ENCODE assay signal across 35 cellular contexts in genomic region chr14:53060046-53060445, GRCh38.
DNase-seq lines count a peak whose midpoint lies in the region; ATAC-seq, FAIRE-seq and TF ChIP-seq lines count a peak whose summit lies in the region.
"Had no signal": no experiment of that assay in that cellular context is flagged by ENCODE, and none has a peak within 500 bp of the region (broad histone marks: within the 10 kb centered on the region; RNA-seq: fewer than 3 reads in every experiment).

No MANE protein-coding gene starts in this region.

- no peak for DNase-seq in activated T-cell treated with anti-CD3 and anti-CD28 coated beads, Interleukin-2, amount 50 U/mL, for 72 hours
- no peak for DNase-seq in activated T-cell treated with anti-CD3 and anti-CD28 coated beads, Interleukin-2, amount 50 U/mL, for 4 hours
- peak; percentile 20 for DNase-seq in HT1080 (ENCODE audit: low read depth)
- DNase-seq in effector memory CD8-positive, alpha-beta T cell: no peak
- no peak for DNase-seq in small intestine
- DNase-seq in NCI-H510A (lab: John Stamatoyannopoulos, UW): no peak
- no peak for DNase-seq in tibial artery
- DNase-seq in cardiac septum (ENCODE audit: low spot score): no peak
- DNase-seq: activated CD4-positive, alpha-beta memory T cell treated with anti-CD3 and anti-CD28 coated beads for 36 hours; activated naive CD4-positive, alpha-beta T cell treated with anti-CD3 and anti-CD28 coated beads, Interleukin-2, amount 10 ng/mL, durations not matched to agents 7 days and 5 days; activated T-cell treated with anti-CD3 and anti-CD28 coated beads for 4 hours; anterior cingulate cortex; C1 segment of cervical spinal cord; effector CD4-positive, alpha-beta T cell; gastrocnemius medialis; left ventricle myocardium inferior; NCI-H1105 treated with DMSO at 0.1 percent for 48 hours; NCI-H2029; NCI-H2227 treated with DMSO at 0.1 percent for 48 hours; NCI-H82; OCI-M1; pancreas; spleen; stimulated activated CD4-positive, alpha-beta T cell treated with anti-CD3 and anti-CD28 coated beads, Interleukin-4, amount 100 ng/mL, for 24 hours; stimulated activated naive CD4-positive, alpha-beta T cell; T1000; thyroid gland had no signal

- FAIRE-seq in small intestine (lab: Jason Lieb, UNC): peak; percentile 33
- FAIRE-seq: islet of Langerhans, pancreas had no signal

- no peaks in the 10 kb centered on the region for H3K27me3 ChIP-seq in small intestine (ENCODE audit: control insufficient read depth in 2 of 2, insufficient read depth in 2 of 2, low read length in 2 of 2)
- no peaks in the 10 kb centered on the region for H3K27me3 ChIP-seq in tibial artery
- H3K27me3 ChIP-seq: gastrocnemius medialis, pancreas, right atrium auricular region, spleen, thyroid gland had no signal

- H3K36me3 ChIP-seq in small intestine (ENCODE audit: control insufficient read depth in 2 of 2, insufficient read depth in 2 of 2, low read length in 2 of 2): no peaks in the 10 kb centered on the region
- H3K36me3 ChIP-seq in tibial artery: peaks cover 0 to 4% (median 0%) of the 10 kb centered on the region in 3 donors
- H3K36me3 ChIP-seq: gastrocnemius medialis, left ventricle myocardium inferior, right atrium auricular region, thyroid gland had no signal

- no peak overlapping the region for H3K4me3 Mint-ChIP-seq in activated T-cell treated with anti-CD3 and anti-CD28 coated beads, Interleukin-2, amount 50 U/mL, for 72 hours
- no peak overlapping the region for H3K4me3 Mint-ChIP-seq in activated T-cell treated with anti-CD3 and anti-CD28 coated beads, Interleukin-2, amount 50 U/mL, for 4 hours
- no peak overlapping the region for H3K4me3 Mint-ChIP-seq in effector memory CD8-positive, alpha-beta T cell
- H3K4me3 Mint-ChIP-seq: activated CD4-positive, alpha-beta memory T cell treated with anti-CD3 and anti-CD28 coated beads for 36 hours; activated naive CD4-positive, alpha-beta T cell treated with anti-CD3 and anti-CD28 coated beads, Interleukin-2, amount 10 ng/mL, durations not matched to agents 7 days and 5 days; central memory CD8-positive, alpha-beta T cell; nephron; WTC11 had no signal

- intact Hi-C loops in tibial artery (cut with DNase I; ENCODE audit: low total_unique reads) (no loop called here), cardiac septum (cut with DNase I) (no loop called here)

- WGBS in small intestine, 3 donors: 71 to 86% (median 80%) methylated on average over 1 of the region's 1 CpG

- H3K4me1 ChIP-seq in small intestine (ENCODE audit: control insufficient read depth in 2 of 2, insufficient read depth in 1 of 2, low read depth in 1 of 2, low read length in 1 of 2) (no peaks in the 10 kb centered on the region), tibial artery (peaks cover 0 to 8% (median 0%) of the 10 kb centered on the region in 4 donors)
- H3K4me1 ChIP-seq: gastrocnemius medialis, left ventricle myocardium inferior, pancreas, right atrium auricular region, thyroid gland had no signal

- H3K27ac ChIP-seq in small intestine (ENCODE audit: low read depth in 1 of 2, low read length in 1 of 2): no peak overlapping the region
- no peak overlapping the region for H3K27ac ChIP-seq in tibial artery
- H3K27ac ChIP-seq: gastrocnemius medialis, HL-60, left ventricle myocardium inferior, pancreas, right atrium auricular region, spleen, thyroid gland had no signal

- peak in 1 of 2 donors; percentile 50 for ATAC-seq in activated T-cell treated with anti-CD3 and anti-CD28 coated beads, Interleukin-2, amount 50 U/mL, for 72 hours (replicated peaks in 1 of 2)
- no peak for ATAC-seq in activated T-cell treated with anti-CD3 and anti-CD28 coated beads, Interleukin-2, amount 50 U/mL, for 4 hours
- ATAC-seq in effector memory CD8-positive, alpha-beta T cell (replicated peaks): no peak
- ATAC-seq: esophagus mucosa, gastrocnemius medialis, pancreas, Right ventricle myocardium inferior, WTC11 had no signal

- H3K4me1 Mint-ChIP-seq in activated T-cell treated with anti-CD3 and anti-CD28 coated beads, Interleukin-2, amount 50 U/mL, for 72 hours (ENCODE audit: low read depth): peaks cover 8% of the 10 kb centered on the region
- peaks cover 4% of the 10 kb centered on the region for H3K4me1 Mint-ChIP-seq in activated T-cell treated with anti-CD3 and anti-CD28 coated beads, Interleukin-2, amount 50 U/mL, for 4 hours (ENCODE audit: low read depth)
- no peaks in the 10 kb centered on the region for H3K4me1 Mint-ChIP-seq in effector memory CD8-positive, alpha-beta T cell (ENCODE audit: low read depth in 2 of 2)

- H3K27ac Mint-ChIP-seq in activated T-cell treated with anti-CD3 and anti-CD28 coated beads, Interleukin-2, amount 50 U/mL, for 72 hours: peak overlapping the region; percentile 48
- peak overlapping the region; percentile 3 to 7 for H3K27ac Mint-ChIP-seq in effector memory CD8-positive, alpha-beta T cell
- H3K27ac Mint-ChIP-seq: activated CD4-positive, alpha-beta memory T cell treated with anti-CD3 and anti-CD28 coated beads for 36 hours; activated naive CD4-positive, alpha-beta T cell treated with anti-CD3 and anti-CD28 coated beads, Interleukin-2, amount 10 ng/mL, durations not matched to agents 7 days and 5 days; nephron; WTC11 had no signal

- TF ChIP-seq CTCF in tibial artery (IDR thresholded peaks at IDR 0.05): no peak

- no peaks in the 10 kb centered on the region for H3K9me3 Mint-ChIP-seq in activated T-cell treated with anti-CD3 and anti-CD28 coated beads, Interleukin-2, amount 50 U/mL, for 72 hours
- no peaks in the 10 kb centered on the region for H3K9me3 Mint-ChIP-seq in activated T-cell treated with anti-CD3 and anti-CD28 coated beads, Interleukin-2, amount 50 U/mL, for 4 hours
- H3K9me3 Mint-ChIP-seq in effector memory CD8-positive, alpha-beta T cell: no peaks in the 10 kb centered on the region
- H3K9me3 Mint-ChIP-seq: activated CD4-positive, alpha-beta memory T cell treated with anti-CD3 and anti-CD28 coated beads for 36 hours; activated naive CD4-positive, alpha-beta T cell treated with anti-CD3 and anti-CD28 coated beads, Interleukin-2, amount 10 ng/mL, durations not matched to agents 7 days and 5 days; central memory CD8-positive, alpha-beta T cell; nephron; WTC11 had no signal

- H3K9me3 ChIP-seq in small intestine (ENCODE audit: control insufficient read depth, low read depth) (no peaks in the 10 kb centered on the region), tibial artery (no peaks in the 10 kb centered on the region)
- H3K9me3 ChIP-seq: gastrocnemius medialis, left ventricle myocardium inferior, pancreas, right atrium auricular region, spleen, thyroid gland had no signal

- H3K27me3 Mint-ChIP-seq in activated T-cell treated with anti-CD3 and anti-CD28 coated beads, Interleukin-2, amount 50 U/mL, for 72 hours (ENCODE audit: low read depth): no peaks in the 10 kb centered on the region
- H3K27me3 Mint-ChIP-seq in activated T-cell treated with anti-CD3 and anti-CD28 coated beads, Interleukin-2, amount 50 U/mL, for 4 hours (ENCODE audit: low read depth): no peaks in the 10 kb centered on the region
- H3K27me3 Mint-ChIP-seq in effector memory CD8-positive, alpha-beta T cell: no peaks in the 10 kb centered on the region
- H3K27me3 Mint-ChIP-seq: activated CD4-positive, alpha-beta memory T cell treated with anti-CD3 and anti-CD28 coated beads for 36 hours; activated naive CD4-positive, alpha-beta T cell treated with anti-CD3 and anti-CD28 coated beads, Interleukin-2, amount 10 ng/mL, durations not matched to agents 7 days and 5 days; central memory CD8-positive, alpha-beta T cell had no signal

- H3K36me3 Mint-ChIP-seq in activated T-cell treated with anti-CD3 and anti-CD28 coated beads, Interleukin-2, amount 50 U/mL, for 72 hours (ENCODE audit: insufficient read depth in 2 of 2): peaks cover 6 to 10% of the 10 kb centered on the region in 2 donors
- H3K36me3 Mint-ChIP-seq in activated T-cell treated with anti-CD3 and anti-CD28 coated beads, Interleukin-2, amount 50 U/mL, for 4 hours (ENCODE audit: insufficient read depth): peaks cover 14% of the 10 kb centered on the region
- peaks cover 18% of the 10 kb centered on the region for H3K36me3 Mint-ChIP-seq in effector memory CD8-positive, alpha-beta T cell (ENCODE audit: insufficient read depth)

- no peak overlapping the region for H3K4me3 ChIP-seq in small intestine (ENCODE audit: low read depth in 1 of 2, low read length in 2 of 2)
- no peak overlapping the region for H3K4me3 ChIP-seq in tibial artery
- H3K4me3 ChIP-seq: gastrocnemius medialis, left ventricle myocardium inferior, pancreas, right atrium auricular region, spleen, thyroid gland had no signal
